ENCODE assay signal across 11 cellular contexts in genomic region chr4:165700855-165701254, GRCh38.
DNase-seq lines count a peak whose midpoint lies in the region; ATAC-seq and TF ChIP-seq lines count a peak whose summit lies in the region.
"Had no signal": no experiment of that assay in that cellular context is flagged by ENCODE, and none has a peak within 500 bp of the region (broad histone marks: within the 10 kb centered on the region; RNA-seq: fewer than 3 reads in every experiment).

No MANE protein-coding gene starts in this region.

- ATAC-seq in GM21786 (IDR thresholded peaks at IDR 0.05; ENCODE audit: unreplicated experiment) (peak; percentile 58), HG02588 (IDR thresholded peaks at IDR 0.05; ENCODE audit: unreplicated experiment) (no peak)
- ATAC-seq: activated CD4-positive, CD25-positive, alpha-beta regulatory T cell treated with anti-CD3 and anti-CD28 coated beads, Interleukin-2, amount 50 U/mL, for 24 hours had no signal

- no peak overlapping the region for H3K4me3 Mint-ChIP-seq in activated T-helper 1 cell treated with anti-CD3 and anti-CD28 coated beads, Interleukin-12 subunit alpha, Interleukin-12 subunit beta, Interleukin-2, Interleukin-4 antibody, amounts not matched to agents 30 ng/mL and 10 ng/mL and 1 ng/mL, durations not matched to agents 14 hours and 24 hours and 36 hours
- H3K4me3 Mint-ChIP-seq: activated naive CD8-positive, alpha-beta T cell treated with anti-CD3 and anti-CD28 coated beads, Interleukin-2, amount 10 ng/mL, durations not matched to agents 7 days and 5 days; memory B cell had no signal

- H3K4me1 Mint-ChIP-seq in activated T-helper 1 cell treated with anti-CD3 and anti-CD28 coated beads, Interleukin-12 subunit alpha, Interleukin-12 subunit beta, Interleukin-2, Interleukin-4 antibody, amounts not matched to agents 30 ng/mL and 10 ng/mL and 1 ng/mL, durations not matched to agents 14 hours and 24 hours and 36 hours (ENCODE audit: low read depth), result no peaks in the 10 kb centered on the region
- H3K4me1 Mint-ChIP-seq: activated naive CD8-positive, alpha-beta T cell treated with anti-CD3 and anti-CD28 coated beads, Interleukin-2, amount 10 ng/mL, durations not matched to agents 7 days and 5 days; memory B cell had no signal

- POLR2A ChIA-PET in GM10248 (lab: Yijun Ruan, JAX), result no interaction called here

- no peaks in the 10 kb centered on the region for H3K27me3 Mint-ChIP-seq in activated T-helper 1 cell treated with anti-CD3 and anti-CD28 coated beads, Interleukin-12 subunit alpha, Interleukin-12 subunit beta, Interleukin-2, Interleukin-4 antibody, amounts not matched to agents 30 ng/mL and 10 ng/mL and 1 ng/mL, durations not matched to agents 14 hours and 24 hours and 36 hours (ENCODE audit: insufficient read depth)
- H3K27me3 Mint-ChIP-seq: activated naive CD8-positive, alpha-beta T cell treated with anti-CD3 and anti-CD28 coated beads, Interleukin-2, amount 10 ng/mL, durations not matched to agents 7 days and 5 days; memory B cell had no signal

- no peak overlapping the region for H3K27ac Mint-ChIP-seq in activated T-helper 1 cell treated with anti-CD3 and anti-CD28 coated beads, Interleukin-12 subunit alpha, Interleukin-12 subunit beta, Interleukin-2, Interleukin-4 antibody, amounts not matched to agents 30 ng/mL and 10 ng/mL and 1 ng/mL, durations not matched to agents 14 hours and 24 hours and 36 hours
- H3K27ac Mint-ChIP-seq: activated naive CD8-positive, alpha-beta T cell treated with anti-CD3 and anti-CD28 coated beads, Interleukin-2, amount 10 ng/mL, durations not matched to agents 7 days and 5 days; memory B cell had no signal

- CTCF ChIA-PET in GM10248 (lab: Yijun Ruan, JAX), result interaction anchor here (1.3 kb wide), 1 partner anchor 8 kb away, joined by 3 read pairs; no protein-coding TSS in a partner anchor

- intact Hi-C loops in activated T-helper 1 cell treated with anti-CD3 and anti-CD28 coated beads, Interleukin-12 subunit alpha, Interleukin-12 subunit beta, Interleukin-2, Interleukin-4 antibody, amounts not matched to agents 30 ng/mL and 10 ng/mL and 1 ng/mL, durations not matched to agents 14 hours and 24 hours and 36 hours (cut with micrococcal nuclease), result loop anchor here (2.0 kb wide), 1 partner anchor 164 kb away; no protein-coding TSS in a partner anchor

- TF ChIP-seq CTCF in GM10248 (IDR thresholded peaks at IDR 0.05; ENCODE audit: control extremely low read depth, extremely low read depth, low read depth, missing control alignments), result peak; percentile 4

- no peaks in the 10 kb centered on the region for H3K9me3 Mint-ChIP-seq in activated T-helper 1 cell treated with anti-CD3 and anti-CD28 coated beads, Interleukin-12 subunit alpha, Interleukin-12 subunit beta, Interleukin-2, Interleukin-4 antibody, amounts not matched to agents 30 ng/mL and 10 ng/mL and 1 ng/mL, durations not matched to agents 14 hours and 24 hours and 36 hours
- H3K9me3 Mint-ChIP-seq: activated naive CD8-positive, alpha-beta T cell treated with anti-CD3 and anti-CD28 coated beads, Interleukin-2, amount 10 ng/mL, durations not matched to agents 7 days and 5 days; memory B cell had no signal

- no peaks in the 10 kb centered on the region for H3K36me3 Mint-ChIP-seq in activated T-helper 1 cell treated with anti-CD3 and anti-CD28 coated beads, Interleukin-12 subunit alpha, Interleukin-12 subunit beta, Interleukin-2, Interleukin-4 antibody, amounts not matched to agents 30 ng/mL and 10 ng/mL and 1 ng/mL, durations not matched to agents 14 hours and 24 hours and 36 hours (ENCODE audit: low read depth)
- H3K36me3 Mint-ChIP-seq: activated naive CD8-positive, alpha-beta T cell treated with anti-CD3 and anti-CD28 coated beads, Interleukin-2, amount 10 ng/mL, durations not matched to agents 7 days and 5 days; memory B cell had no signal

- DNase-seq in GM10248 (ENCODE audit: extremely low spot score) (no peak), OCI-M1 (lab: John Stamatoyannopoulos, UW) (peak; percentile 28), iPS-NIHi7 (ENCODE audit: extremely low spot score) (peak; percentile 57), mesenteric fat pad (ENCODE audit: low spot score) (no peak)
- no peak for DNase-seq in activated T-helper 1 cell treated with anti-CD3 and anti-CD28 coated beads, Interleukin-12 subunit alpha, Interleukin-12 subunit beta, Interleukin-2, Interleukin-4 antibody, amounts not matched to agents 30 ng/mL and 10 ng/mL and 1 ng/mL, durations not matched to agents 14 hours and 24 hours and 36 hours (ENCODE audit: low spot score)
- no peak for DNase-seq in activated CD8-positive, alpha-beta memory T cell treated with anti-CD3 and anti-CD28 coated beads, Interleukin-2, amount 50 U/mL, for 4 hours
- DNase-seq: activated naive CD8-positive, alpha-beta T cell treated with anti-CD3 and anti-CD28 coated beads, Interleukin-2, amount 10 ng/mL, durations not matched to agents 7 days and 5 days had no signal

Comparison
In these comparisons a context has a peak if more than half of its experiments do, and no peak if none do; other contexts are left out.
1. DNase-seq: peak in OCI-M1 (single experiment) and iPS-NIHi7 (single experiment); none in GM10248 (single experiment), mesenteric fat pad (single experiment), activated T-helper 1 cell treated with anti-CD3 and anti-CD28 coated beads, Interleukin-12 subunit alpha, Interleukin-12 subunit beta, Interleukin-2, Interleukin-4 antibody, amounts not matched to agents 30 ng/mL and 10 ng/mL and 1 ng/mL, durations not matched to agents 14 hours and 24 hours and 36 hours (single experiment) and activated CD8-positive, alpha-beta memory T cell treated with anti-CD3 and anti-CD28 coated beads, Interleukin-2, amount 50 U/mL, for 4 hours (single experiment).